In the genomic region with DNA sequence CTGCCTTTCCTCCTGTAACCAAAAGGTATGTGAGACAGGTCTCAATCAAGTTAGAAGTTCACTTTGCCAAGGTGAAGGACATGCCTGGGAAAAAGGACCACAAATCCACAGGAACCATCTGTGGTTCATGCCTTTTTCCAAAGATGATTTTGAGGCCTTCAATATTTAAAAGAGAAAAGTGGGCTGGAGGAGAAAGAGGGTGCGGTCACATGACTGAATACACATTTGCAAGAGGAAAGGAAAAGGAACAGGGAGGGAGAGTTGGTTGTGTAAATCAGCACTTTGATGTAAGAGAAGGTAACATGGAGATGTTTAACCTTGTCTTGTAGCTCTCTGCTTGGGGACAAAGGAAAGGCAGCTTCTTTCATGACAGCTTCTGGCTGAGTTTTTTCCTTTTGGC, we compare ENCODE assay signal across 28 cellular contexts. TPM values are rescaled to one million over a fixed set of nuclear protein-coding genes. Genes with fewer than 3 reads are reported as not detected.
"Had no signal": no experiment of that assay in that cellular context is flagged by ENCODE, and none has a peak within 500 bp of the region (broad histone marks: within the 10 kb centered on the region; RNA-seq: fewer than 3 reads in every experiment).

No MANE protein-coding gene starts in this region.

- H3K4me1 ChIP-seq: breast epithelium, left ventricle myocardium inferior, psoas muscle, suprapubic skin had no signal

- H3K27ac Mint-ChIP-seq: activated CD4-positive, alpha-beta T cell treated with anti-CD3 and anti-CD28 coated beads for 36 hours; activated T-cell treated with anti-CD3 and anti-CD28 coated beads, Interleukin-2, amount 50 U/mL, for 24 hours; activated T-helper 2 cell treated with anti-CD3 and anti-CD28 coated beads, Interferon-gamma antibody, Interleukin-2, Interleukin-4, amounts not matched to agents 10 μg/mL and 5 μg/mL and 100 μg/mL, durations not matched to agents 14 hours and 24 hours and 36 hours; T-helper 2 cell treated with Interferon-gamma antibody and Interleukin-4, amounts not matched to agents 5 μg/mL and 100 μg/mL, for 36 hours had no signal

- H3K27me3 ChIP-seq: ascending aorta, breast epithelium, suprapubic skin, transverse colon had no signal

- H3K27ac ChIP-seq: ascending aorta, breast epithelium, esophagus muscularis mucosa, gastroesophageal sphincter, psoas muscle, skin epidermis, suprapubic skin, transverse colon had no signal

- H3K9me3 Mint-ChIP-seq: activated T-cell treated with anti-CD3 and anti-CD28 coated beads, Interleukin-2, amount 50 U/mL, for 24 hours; activated T-helper 2 cell treated with anti-CD3 and anti-CD28 coated beads, Interferon-gamma antibody, Interleukin-2, Interleukin-4, amounts not matched to agents 10 μg/mL and 5 μg/mL and 100 μg/mL, durations not matched to agents 14 hours and 24 hours and 36 hours; neural crest cell; stimulated activated naive CD8-positive, alpha-beta T cell treated with anti-CD3 and anti-CD28 coated beads, Interleukin-15, amount 100 ng/mL, for 72 hours; T-helper 2 cell treated with Interferon-gamma antibody and Interleukin-4, amounts not matched to agents 5 μg/mL and 100 μg/mL, for 36 hours had no signal

- ATAC-seq: activated CD4-positive, alpha-beta T cell treated with anti-CD3 and anti-CD28 coated beads for 36 hours; gastroesophageal sphincter; psoas muscle had no signal

- H3K9me3 ChIP-seq: ascending aorta, breast epithelium, esophagus muscularis mucosa, gastroesophageal sphincter, heart left ventricle, left ventricle myocardium inferior, psoas muscle, suprapubic skin, transverse colon had no signal

- H3K4me3 ChIP-seq: ascending aorta, breast epithelium, esophagus muscularis mucosa, gastroesophageal sphincter, heart left ventricle, left ventricle myocardium inferior, psoas muscle, skin epidermis, suprapubic skin, transverse colon had no signal

- H3K36me3 ChIP-seq: ascending aorta, breast epithelium, esophagus muscularis mucosa, gastroesophageal sphincter, heart left ventricle, left ventricle myocardium inferior, suprapubic skin, transverse colon had no signal

- DNase-seq: activated CD4-positive, alpha-beta T cell treated with anti-CD3 and anti-CD28 coated beads for 36 hours; activated CD4-positive, alpha-beta T cell treated with anti-CD3 and anti-CD28 coated beads, Interleukin-2, amount 50 U/mL, for 48 hours; activated naive CD4-positive, alpha-beta T cell treated with Interleukin-2 at 50 U/mL for 16 hours; activated T-cell treated with anti-CD3 and anti-CD28 coated beads, Interleukin-2, amount 50 U/mL, for 24 hours; cerebellar nuclear complex; effector CD4-positive, alpha-beta T cell; heart left ventricle; kidney glomerular epithelial cell; left ventricle myocardium inferior; mammary epithelial cell; psoas muscle; right cardiac atrium; stimulated activated CD4-positive, alpha-beta T cell treated with anti-CD3 and anti-CD28 coated beads, Interleukin-15, amount 100 ng/mL, for 24 hours; stimulated activated CD4-positive, alpha-beta T cell treated with anti-CD3 and anti-CD28 coated beads, Interleukin-2, amount 100 ng/mL, for 48 hours; stimulated activated naive CD8-positive, alpha-beta T cell treated with anti-CD3 and anti-CD28 coated beads, Interleukin-15, amount 100 ng/mL, for 72 hours; transverse colon had no signal

- H3K4me3 Mint-ChIP-seq: activated CD4-positive, alpha-beta T cell treated with anti-CD3 and anti-CD28 coated beads for 36 hours; activated T-cell treated with anti-CD3 and anti-CD28 coated beads, Interleukin-2, amount 50 U/mL, for 24 hours; neural crest cell; T-helper 2 cell treated with Interferon-gamma antibody and Interleukin-4, amounts not matched to agents 5 μg/mL and 100 μg/mL, for 36 hours had no signal

RNA-seq across cellular contexts. Expression of a gene that starts 21.2 kb away (rescaled TPM):
- total RNA-seq: ascending aorta, mononuclear cell, neural crest cell had no signal
- polyA plus RNA-seq: mammary epithelial cell had no signal

RNA-seq across cellular contexts. Expression of a gene that starts 25.8 kb away (rescaled TPM):
- total RNA-seq: activated CD4-positive, alpha-beta T cell treated with anti-CD3 and anti-CD28 coated beads for 36 hours; activated T-helper 2 cell treated with anti-CD3 and anti-CD28 coated beads, Interferon-gamma antibody, Interleukin-2, Interleukin-4, amounts not matched to agents 10 μg/mL and 5 μg/mL and 100 μg/mL, durations not matched to agents 14 hours and 24 hours and 36 hours; osteocyte; psoas muscle; transverse colon had no signal

RNA-seq across cellular contexts. Expression of a gene that starts 53.0 kb away (rescaled TPM):
- total RNA-seq: activated CD4-positive, alpha-beta T cell treated with anti-CD3 and anti-CD28 coated beads for 36 hours; activated T-helper 2 cell treated with anti-CD3 and anti-CD28 coated beads, Interferon-gamma antibody, Interleukin-2, Interleukin-4, amounts not matched to agents 10 μg/mL and 5 μg/mL and 100 μg/mL, durations not matched to agents 14 hours and 24 hours and 36 hours; ascending aorta; breast epithelium; esophagus muscularis mucosa; gastroesophageal sphincter; heart left ventricle; left ventricle myocardium inferior; mammary epithelial cell; mononuclear cell; neural crest cell; osteocyte; psoas muscle; right cardiac atrium; suprapubic skin; transverse colon had no signal
- polyA plus RNA-seq: adipose tissue, heart left ventricle, mammary epithelial cell, psoas muscle, right cardiac atrium had no signal
